2 cellular contexts compared by ENCODE assay signal in genomic region chr11:43404836-43405479, GRCh38.
TF ChIP-seq lines count a peak whose summit lies in the region.

No MANE protein-coding gene starts in this region.

TF ChIP-seq in GM12878, 131 proteins besides CTCF, POLR2A, EP300 and RAD21:
- TF ChIP-seq RFX5 (IDR thresholded peaks at IDR 0.05; ENCODE audit: low read depth, low read length), result no peak
- TF ChIP-seq HDAC6 (IDR thresholded peaks at IDR 0.05; ENCODE audit: unreplicated experiment), result no peak
- TF ChIP-seq FOS (IDR thresholded peaks at IDR 0.05; ENCODE audit: borderline replicate concordance, extremely low read depth, insufficient read length), result no peak
- TF ChIP-seq TCF3 (IDR thresholded peaks at IDR 0.05; ENCODE audit: borderline replicate concordance, insufficient read depth, low read depth, low read length), result no peak
- peak; percentile 34; the same call in 1 of the 2 replicates for TF ChIP-seq CREB1 (IDR thresholded peaks at IDR 0.05; ENCODE audit: low read depth)
- no peak for TF ChIP-seq ATF3 (IDR thresholded peaks at IDR 0.05; ENCODE audit: borderline replicate concordance, extremely low read depth, low read depth, low read length)

TF ChIP-seq in HepG2, 621 proteins besides CTCF, POLR2A, EP300 and RAD21:
- TF ChIP-seq ATF7 (IDR thresholded peaks at IDR 0.05), result 0 out of 2 replicates have a peak, but pooled peaks have one; percentile 17
- no peak for TF ChIP-seq ATF7 (CRISPR knock-in tag; IDR thresholded peaks at IDR 0.05)
- TF ChIP-seq PHF5A (CRISPR knock-in tag; IDR thresholded peaks at IDR 0.05; ENCODE audit: low read depth, unreplicated experiment), result no peak
- no peak for TF ChIP-seq HNRNPUL1 (IDR thresholded peaks at IDR 0.05; ENCODE audit: low read depth, low read length)
- TF ChIP-seq GMEB2 (CRISPR knock-in tag; IDR thresholded peaks at IDR 0.05; ENCODE audit: low read depth), result no peak
- TF ChIP-seq CREB1 (IDR thresholded peaks at IDR 0.05), result peak; percentile 56
- no peak for TF ChIP-seq CREB1 (CRISPR knock-in tag; IDR thresholded peaks at IDR 0.05)
